9 cellular contexts compared by ENCODE assay signal in the genomic region with DNA sequence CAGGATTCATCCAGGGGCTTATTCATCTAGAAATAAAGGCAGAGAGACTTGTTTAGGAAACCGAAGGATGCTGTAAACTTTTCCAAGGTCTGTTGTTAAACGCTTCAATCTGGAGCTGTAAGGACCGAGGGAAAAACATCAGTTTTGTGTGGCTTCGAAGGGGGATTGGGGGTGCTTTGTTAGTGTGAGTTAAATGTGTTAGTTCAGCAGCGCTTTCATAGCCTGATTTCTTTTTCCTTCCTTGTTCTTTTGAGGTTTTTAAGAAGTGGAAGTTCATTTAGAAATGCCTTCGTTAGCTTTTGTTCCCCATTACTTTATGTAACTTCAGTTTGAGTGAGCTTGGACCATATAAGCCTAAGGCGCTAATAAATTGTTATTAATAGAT. TPM values are rescaled to one million over a fixed set of nuclear protein-coding genes. Genes with fewer than 3 reads are reported as not detected.
DNase-seq lines count a peak whose midpoint lies in the region; ATAC-seq, FAIRE-seq and TF ChIP-seq lines count a peak whose summit lies in the region.
"Had no signal": no experiment of that assay in that cellular context is flagged by ENCODE, and none has a peak within 500 bp of the region (broad histone marks: within the 10 kb centered on the region; RNA-seq: fewer than 3 reads in every experiment).

No MANE protein-coding gene starts in this region.

- peak overlapping the region; percentile 94 for H3K4me3 ChIP-seq in AG10803 (ENCODE audit: low read length)
- peak overlapping the region; percentile 80 for H3K4me3 ChIP-seq in LNCaP clone FGC (ENCODE audit: low read depth, low read length)
- H3K4me3 ChIP-seq in bronchial epithelial cell (ENCODE audit: low read depth, low read length) = peak overlapping the region; percentile 61
- H3K4me3 ChIP-seq in muscle layer of duodenum (ENCODE audit: low read depth in 1 of 2, low read length in 2 of 2) = peak overlapping the region; percentile 68 to 95

- peak overlapping the region; percentile 52 for H3K27ac ChIP-seq in muscle layer of duodenum (ENCODE audit: low read length)

- no peaks in the 10 kb centered on the region for H3K9me3 ChIP-seq in muscle layer of duodenum (ENCODE audit: control insufficient read depth in 1 of 2, low read length in 2 of 2)

- no peak for DNase-seq in AG10803 (ENCODE audit: low read depth)
- no peak for DNase-seq in LNCaP clone FGC (ENCODE audit: low read depth)
- no peak for DNase-seq in bronchial epithelial cell (ENCODE audit: low read depth)
- no peak for DNase-seq in RCC 7860 (ENCODE audit: low spot score)
- DNase-seq in germinal center (ENCODE audit: low spot score) = no peak

- H3K27me3 ChIP-seq in bronchial epithelial cell (ENCODE audit: control insufficient read depth, insufficient read depth, low read length) = no peaks in the 10 kb centered on the region
- H3K27me3 ChIP-seq in muscle layer of duodenum (ENCODE audit: low read depth, low read length) = no peaks in the 10 kb centered on the region

- no peak for ATAC-seq in GM19397 (IDR thresholded peaks at IDR 0.05; ENCODE audit: unreplicated experiment)
- ATAC-seq in HG02588 (IDR thresholded peaks at IDR 0.05; ENCODE audit: unreplicated experiment) = no peak

- FAIRE-seq in bronchial epithelial cell (lab: Jason Lieb, UNC) (no peak), RCC 7860 (lab: Jason Lieb, UNC) (no peak)
- FAIRE-seq: GM12891 had no signal

- peaks cover 4 to 20% of the 10 kb centered on the region in 2 donors for H3K4me1 ChIP-seq in muscle layer of duodenum (ENCODE audit: control insufficient read depth in 1 of 2, insufficient read depth in 2 of 2, low read length in 2 of 2)

- H3K36me3 ChIP-seq in bronchial epithelial cell (ENCODE audit: control insufficient read depth, insufficient read depth, low read length) (no peaks in the 10 kb centered on the region), muscle layer of duodenum (ENCODE audit: control insufficient read depth in 1 of 2, insufficient read depth in 2 of 2, low read length in 2 of 2) (no peaks in the 10 kb centered on the region)

- no peak for TF ChIP-seq CTCF in AG10803 (conservative IDR thresholded peaks at IDR 0.05; ENCODE audit: low read length)
- no peak for TF ChIP-seq CTCF in LNCaP clone FGC (IDR thresholded peaks at IDR 0.05; ENCODE audit: control insufficient read depth, extremely low read depth, insufficient read depth)
- no peak for TF ChIP-seq CTCF in bronchial epithelial cell (IDR thresholded peaks at IDR 0.05; ENCODE audit: insufficient read depth, low read length, severe bottlenecking)

RNA-seq across cellular contexts. Expression of a gene that starts 1.5 kb away (rescaled TPM):
- 8.8 and 9.5 TPM in 2 replicates for total RNA-seq in bronchial epithelial cell

RNA-seq across cellular contexts. Expression of a gene that starts 2.7 kb away (rescaled TPM):
- total RNA-seq in bronchial epithelial cell = 26.0 and 30.5 TPM in 2 replicates
